In genomic region chr2:11248-11941, GRCh38 we compare ENCODE assay signal across 8 cellular contexts. TPM values are rescaled to one million over a fixed set of nuclear protein-coding genes. Genes with fewer than 3 reads are reported as not detected.
DNase-seq lines count a peak whose midpoint lies in the region; ATAC-seq, FAIRE-seq and TF ChIP-seq lines count a peak whose summit lies in the region.

No MANE protein-coding gene starts in this region.

- no peaks in the 10 kb centered on the region for H3K9me3 ChIP-seq in CD4-positive, alpha-beta memory T cell (ENCODE audit: control insufficient read depth in 1 of 2, low read length in 2 of 2)

- ATAC-seq in activated CD8-positive, alpha-beta memory T cell treated with anti-CD3 and anti-CD28 coated beads, Interleukin-2, amount 10 ng/mL, durations not matched to agents 7 days and 5 days: peak; percentile 57
- ATAC-seq in HG03045 (IDR thresholded peaks at IDR 0.05; ENCODE audit: unreplicated experiment) (no peak), GM18870 (IDR thresholded peaks at IDR 0.05; ENCODE audit: unreplicated experiment) (no peak)

- POLR2A ChIA-PET in CD4-positive, alpha-beta memory T cell (lab: Charles Lee; ENCODE audit: partially characterized antibody): no interaction called here

- H3K27ac ChIP-seq in CD4-positive, alpha-beta memory T cell (ENCODE audit: low read depth, low read length): no peak overlapping the region

- H3K27ac Mint-ChIP-seq in CD4-positive, alpha-beta memory T cell: peak overlapping the region in 1 of 7 donors; percentile 84
- no peak overlapping the region for H3K27ac Mint-ChIP-seq in activated CD8-positive, alpha-beta memory T cell treated with anti-CD3 and anti-CD28 coated beads, Interleukin-2, amount 10 ng/mL, durations not matched to agents 7 days and 5 days

- H3K9me3 Mint-ChIP-seq in CD4-positive, alpha-beta memory T cell: peaks cover 0 to 3% (median 0%) of the 10 kb centered on the region in 8 donors
- no peaks in the 10 kb centered on the region for H3K9me3 Mint-ChIP-seq in activated CD8-positive, alpha-beta memory T cell treated with anti-CD3 and anti-CD28 coated beads, Interleukin-2, amount 10 ng/mL, durations not matched to agents 7 days and 5 days (ENCODE audit: low read depth)

- H3K27me3 Mint-ChIP-seq in CD4-positive, alpha-beta memory T cell: peaks cover 3 to 4% of the 10 kb centered on the region in 2 donors
- H3K27me3 Mint-ChIP-seq in activated CD8-positive, alpha-beta memory T cell treated with anti-CD3 and anti-CD28 coated beads, Interleukin-2, amount 10 ng/mL, durations not matched to agents 7 days and 5 days: peaks cover 24% of the 10 kb centered on the region

- no peak for FAIRE-seq in urothelium cell line (lab: Jason Lieb, UNC)

- H3K4me3 ChIP-seq in CD4-positive, alpha-beta memory T cell (ENCODE audit: low read length in 2 of 2): no peak overlapping the region
- no peak overlapping the region for H3K4me3 ChIP-seq in epithelial cell of proximal tubule (ENCODE audit: low read depth, low read length)

- H3K4me3 Mint-ChIP-seq in CD4-positive, alpha-beta memory T cell: peak overlapping the region in 2 of 8 donors; percentile 25 to 35
- no peak overlapping the region for H3K4me3 Mint-ChIP-seq in activated CD8-positive, alpha-beta memory T cell treated with anti-CD3 and anti-CD28 coated beads, Interleukin-2, amount 10 ng/mL, durations not matched to agents 7 days and 5 days

- no peaks in the 10 kb centered on the region for H3K4me1 Mint-ChIP-seq in CD4-positive, alpha-beta memory T cell
- peaks cover 8% of the 10 kb centered on the region for H3K4me1 Mint-ChIP-seq in activated CD8-positive, alpha-beta memory T cell treated with anti-CD3 and anti-CD28 coated beads, Interleukin-2, amount 10 ng/mL, durations not matched to agents 7 days and 5 days

- TF ChIP-seq CTCF in epithelial cell of proximal tubule (conservative IDR thresholded peaks at IDR 0.05; ENCODE audit: low read depth, low read length): peak; percentile 96

- H3K27me3 ChIP-seq in CD4-positive, alpha-beta memory T cell (ENCODE audit: insufficient read depth, low read length): no peaks in the 10 kb centered on the region

- no peaks in the 10 kb centered on the region for H3K4me1 ChIP-seq in CD4-positive, alpha-beta memory T cell (ENCODE audit: insufficient read depth, low read length)

- no peaks in the 10 kb centered on the region for H3K36me3 ChIP-seq in CD4-positive, alpha-beta memory T cell (ENCODE audit: insufficient read depth, low read length)

- no peaks in the 10 kb centered on the region for H3K36me3 Mint-ChIP-seq in CD4-positive, alpha-beta memory T cell
- H3K36me3 Mint-ChIP-seq in activated CD8-positive, alpha-beta memory T cell treated with anti-CD3 and anti-CD28 coated beads, Interleukin-2, amount 10 ng/mL, durations not matched to agents 7 days and 5 days: no peaks in the 10 kb centered on the region

- intact Hi-C loops in CD4-positive, alpha-beta memory T cell (cut with micrococcal nuclease): no loop called here

- CTCF ChIA-PET in CD4-positive, alpha-beta memory T cell (lab: Charles Lee; ENCODE audit: partially characterized antibody): interaction anchor here (0.9 to 1.2 kb wide), 2 partner anchors 11 to 14 kb away, joined by 3 read pairs; no protein-coding TSS in a partner anchor
- CTCF ChIA-PET in activated CD8-positive, alpha-beta memory T cell treated with anti-CD3 and anti-CD28 coated beads, Interleukin-2, amount 10 ng/mL, durations not matched to agents 7 days and 5 days (lab: Charles Lee): interaction anchor here (0.9 to 1.6 kb wide), 4 partner anchors 8 to 131 kb away, joined by 3 to 6 read pairs (median 5); no protein-coding TSS in a partner anchor

- peak; percentile 40 to 78 (median 67) for DNase-seq in CD4-positive, alpha-beta memory T cell
- DNase-seq in NAMALWA (ENCODE audit: low spot score) (peak; percentile 86), epithelial cell of proximal tubule (ENCODE audit: low read depth) (no peak), non-pigmented ciliary epithelial cell (ENCODE audit: low read depth) (peak; percentile 2), urothelium cell line (ENCODE audit: low spot score) (peak; percentile 12)
- peak; percentile 75 for DNase-seq in activated CD8-positive, alpha-beta memory T cell treated with anti-CD3 and anti-CD28 coated beads, Interleukin-2, amount 10 ng/mL, durations not matched to agents 7 days and 5 days

RNA-seq across cellular contexts. Expression of gene FAM110C, which starts 34.9 kb away (rescaled TPM):
- 1 to 10 TPM; 2.1 to 2.5 TPM for total RNA-seq in CD4-positive, alpha-beta memory T cell
- polyA plus RNA-seq in CD4-positive, alpha-beta memory T cell: under 1 TPM; 0.19 to 0.26 TPM
- total RNA-seq in activated CD8-positive, alpha-beta memory T cell treated with anti-CD3 and anti-CD28 coated beads, Interleukin-2, amount 10 ng/mL, durations not matched to agents 7 days and 5 days: 1 to 10 TPM in 1 of 2 experiments, under 1 TPM in 1; 0.37 to 2.1 TPM
- total RNA-seq in epithelial cell of proximal tubule: 6.1 and 13.5 TPM in 2 replicates
